Comparison of ENCODE assay signal across 8 cellular contexts in genomic region chr1:153979091-153979490, GRCh38. TPM values are rescaled to one million over a fixed set of nuclear protein-coding genes. Genes with fewer than 3 reads are reported as not detected.
DNase-seq lines count a peak whose midpoint lies in the region; ATAC-seq and TF ChIP-seq lines count a peak whose summit lies in the region.
"Not testable (repeated sequence)": the region's sequence is repeated elsewhere in the genome, so short reads cannot be mapped to it uniquely, and the experiment has no call there.

No MANE protein-coding gene starts in this region.

- H3K9me3 Mint-ChIP-seq in GM23338; activated CD4-positive, alpha-beta memory T cell treated with anti-CD3 and anti-CD28 coated beads for 36 hours; activated naive CD4-positive, alpha-beta T cell treated with anti-CD3 and anti-CD28 coated beads, Interleukin-2, amount 50 U/mL, for 24 hours; dendritic cell treated with granulocyte-macrophage colony-stimulating factor and Interleukin-4, amounts not matched to agents 40 ng/mL and 50 ng/mL, for 4 days; natural killer cell treated with Interleukin-12 subunit alpha and Interleukin-12 subunit beta and Interleukin-15 and Interleukin-18, amount 100 ng/mL, for 72 hours; stimulated activated effector memory CD8-positive, alpha-beta T cell treated with anti-CD3 and anti-CD28 coated beads, Interleukin-12 subunit alpha, Interleukin-12 subunit beta, amount 100 ng/mL, for 72 hours: not testable (repeated sequence)

- peaks cover 15% of the 10 kb centered on the region; the same call in 1 of the 2 replicates for H4K20me1 ChIP-seq in BLaER1
- H4K20me1 ChIP-seq in GM23338 (replicated peaks; ENCODE audit: insufficient read depth) = not testable (repeated sequence)

- H3K27ac ChIP-seq in BLaER1 = not testable (repeated sequence)
- H3K27ac ChIP-seq in GM23338 (ENCODE audit: low read depth) (0 out of 2 replicates have a peak overlapping the region, but pooled peaks have one; percentile 4), RWPE1 (peak overlapping the region; percentile 22; the same call in 1 of the 2 replicates)

- peaks cover 36% of the 10 kb centered on the region for H3K4me1 ChIP-seq in BLaER1
- H3K4me1 ChIP-seq in GM23338 (ENCODE audit: insufficient read depth) = not testable (repeated sequence)

- not testable (repeated sequence) for H3K9me3 ChIP-seq in BLaER1

- not testable (repeated sequence) for DNase-seq in GM23338 (ENCODE audit: low spot score); RWPE1 (ENCODE audit: low spot score); activated CD4-positive, alpha-beta memory T cell treated with anti-CD3 and anti-CD28 coated beads for 36 hours; natural killer cell treated with Interleukin-12 subunit alpha and Interleukin-12 subunit beta and Interleukin-15 and Interleukin-18, amount 100 ng/mL, for 72 hours (ENCODE audit: low spot score); stimulated activated effector memory CD8-positive, alpha-beta T cell treated with anti-CD3 and anti-CD28 coated beads, Interleukin-12 subunit alpha, Interleukin-12 subunit beta, amount 100 ng/mL, for 72 hours (ENCODE audit: low spot score in 2 of 2)

- H3K27me3 Mint-ChIP-seq in GM23338 (ENCODE audit: insufficient read depth, low read depth, poor library complexity) = peaks cover 12% of the 10 kb centered on the region
- H3K27me3 Mint-ChIP-seq in activated CD4-positive, alpha-beta memory T cell treated with anti-CD3 and anti-CD28 coated beads for 36 hours; activated naive CD4-positive, alpha-beta T cell treated with anti-CD3 and anti-CD28 coated beads, Interleukin-2, amount 50 U/mL, for 24 hours; dendritic cell treated with granulocyte-macrophage colony-stimulating factor and Interleukin-4, amounts not matched to agents 40 ng/mL and 50 ng/mL, for 4 days; natural killer cell treated with Interleukin-12 subunit alpha and Interleukin-12 subunit beta and Interleukin-15 and Interleukin-18, amount 100 ng/mL, for 72 hours: not testable (repeated sequence)

- H3K27me3 ChIP-seq in BLaER1; GM23338 (ENCODE audit: insufficient read depth): not testable (repeated sequence)

- peak overlapping the region; percentile 97 for H3K4me2 ChIP-seq in BLaER1
- H3K4me2 ChIP-seq in GM23338 = not testable (repeated sequence)

- not testable (repeated sequence) for H2AFZ ChIP-seq in GM23338

- not testable (repeated sequence) for H3K9ac ChIP-seq in BLaER1

- POLR2A ChIA-PET in RWPE1 (lab: Yijun Ruan, JAX; ENCODE audit: low non-redundant PET) = interaction anchor here (2.8 kb wide), 1 partner anchor 12 kb away, joined by 16 read pairs; the partner anchor contains the start of gene CREB3L4
- POLR2A ChIA-PET in activated CD4-positive, alpha-beta memory T cell treated with anti-CD3 and anti-CD28 coated beads for 36 hours (lab: Charles Lee) = interaction anchor here (0.6 to 5.0 kb wide), 4 partner anchors 11 to 443 kb away, joined by 3 to 79 read pairs (median 21); partner anchors contain the start of genes CREB3L4, RPS27, S100A6 and SLC39A1

- H3K79me2 ChIP-seq in GM23338 (replicated peaks; ENCODE audit: insufficient read depth) = peaks cover 19% of the 10 kb centered on the region

- not testable (repeated sequence) for H3K9me2 ChIP-seq in GM23338 (ENCODE audit: insufficient read depth)

- TF ChIP-seq CTCF in GM23338 (conservative IDR thresholded peaks at IDR 0.05; ENCODE audit: low read depth in 2 of 2); RWPE1 (conservative IDR thresholded peaks at IDR 0.05; ENCODE audit: low read depth): not testable (repeated sequence)

- not testable (repeated sequence) for H3K27ac Mint-ChIP-seq in GM23338; activated CD4-positive, alpha-beta memory T cell treated with anti-CD3 and anti-CD28 coated beads for 36 hours; activated naive CD4-positive, alpha-beta T cell treated with anti-CD3 and anti-CD28 coated beads, Interleukin-2, amount 50 U/mL, for 24 hours; stimulated activated effector memory CD8-positive, alpha-beta T cell treated with anti-CD3 and anti-CD28 coated beads, Interleukin-12 subunit alpha, Interleukin-12 subunit beta, amount 100 ng/mL, for 72 hours
- H3K27ac Mint-ChIP-seq in dendritic cell treated with granulocyte-macrophage colony-stimulating factor and Interleukin-4, amounts not matched to agents 40 ng/mL and 50 ng/mL, for 4 days = peak overlapping the region; percentile 95
- peak overlapping the region; percentile 86 to 94 for H3K27ac Mint-ChIP-seq in natural killer cell treated with Interleukin-12 subunit alpha and Interleukin-12 subunit beta and Interleukin-15 and Interleukin-18, amount 100 ng/mL, for 72 hours

- CTCF ChIA-PET in RWPE1 (lab: Yijun Ruan, JAX) = not testable (repeated sequence)
- CTCF ChIA-PET in activated CD4-positive, alpha-beta memory T cell treated with anti-CD3 and anti-CD28 coated beads for 36 hours (lab: Charles Lee) = interaction anchor here (2.1 to 3.4 kb wide), 4 partner anchors 8 to 182 kb away, joined by 10 to 44 read pairs (median 23); partner anchors contain the start of genes CREB3L4, RAB13 and RPS27

- peaks cover 72% of the 10 kb centered on the region for H3K36me3 Mint-ChIP-seq in GM23338 (ENCODE audit: low read depth)
- peaks cover 26% of the 10 kb centered on the region for H3K36me3 Mint-ChIP-seq in activated CD4-positive, alpha-beta memory T cell treated with anti-CD3 and anti-CD28 coated beads for 36 hours
- H3K36me3 Mint-ChIP-seq in activated naive CD4-positive, alpha-beta T cell treated with anti-CD3 and anti-CD28 coated beads, Interleukin-2, amount 50 U/mL, for 24 hours = peaks cover 13% of the 10 kb centered on the region
- H3K36me3 Mint-ChIP-seq in dendritic cell treated with granulocyte-macrophage colony-stimulating factor and Interleukin-4, amounts not matched to agents 40 ng/mL and 50 ng/mL, for 4 days (ENCODE audit: low read depth) = peaks cover 80% of the 10 kb centered on the region
- H3K36me3 Mint-ChIP-seq in natural killer cell treated with Interleukin-12 subunit alpha and Interleukin-12 subunit beta and Interleukin-15 and Interleukin-18, amount 100 ng/mL, for 72 hours = peaks cover 11% of the 10 kb centered on the region
- peaks cover 30% of the 10 kb centered on the region for H3K36me3 Mint-ChIP-seq in stimulated activated effector memory CD8-positive, alpha-beta T cell treated with anti-CD3 and anti-CD28 coated beads, Interleukin-12 subunit alpha, Interleukin-12 subunit beta, amount 100 ng/mL, for 72 hours

- H3K4me3 Mint-ChIP-seq in GM23338 = peak overlapping the region; percentile 97; the same call in 2 of the 3 replicates
- peak overlapping the region; percentile 90 for H3K4me3 Mint-ChIP-seq in activated CD4-positive, alpha-beta memory T cell treated with anti-CD3 and anti-CD28 coated beads for 36 hours
- H3K4me3 Mint-ChIP-seq in activated naive CD4-positive, alpha-beta T cell treated with anti-CD3 and anti-CD28 coated beads, Interleukin-2, amount 50 U/mL, for 24 hours = peak overlapping the region; percentile 97
- not testable (repeated sequence) for H3K4me3 Mint-ChIP-seq in dendritic cell treated with granulocyte-macrophage colony-stimulating factor and Interleukin-4, amounts not matched to agents 40 ng/mL and 50 ng/mL, for 4 days
- peak overlapping the region; percentile 99 for H3K4me3 Mint-ChIP-seq in natural killer cell treated with Interleukin-12 subunit alpha and Interleukin-12 subunit beta and Interleukin-15 and Interleukin-18, amount 100 ng/mL, for 72 hours
- H3K4me3 Mint-ChIP-seq in stimulated activated effector memory CD8-positive, alpha-beta T cell treated with anti-CD3 and anti-CD28 coated beads, Interleukin-12 subunit alpha, Interleukin-12 subunit beta, amount 100 ng/mL, for 72 hours = peak overlapping the region; percentile 91

- H3K36me3 ChIP-seq in BLaER1 (peaks cover 21% of the 10 kb centered on the region), GM23338 (ENCODE audit: insufficient read depth) (peaks cover 29% of the 10 kb centered on the region)

- not testable (repeated sequence) for H3K4me3 ChIP-seq in BLaER1, GM23338

- intact Hi-C loops in activated CD4-positive, alpha-beta memory T cell treated with anti-CD3 and anti-CD28 coated beads for 36 hours (cut with micrococcal nuclease); dendritic cell treated with granulocyte-macrophage colony-stimulating factor and Interleukin-4, amounts not matched to agents 40 ng/mL and 50 ng/mL, for 4 days (cut with micrococcal nuclease): not testable (repeated sequence)

- not testable (repeated sequence) for ATAC-seq in GM23338; natural killer cell treated with Interleukin-12 subunit alpha and Interleukin-12 subunit beta and Interleukin-15 and Interleukin-18, amount 100 ng/mL, for 72 hours; stimulated activated effector memory CD8-positive, alpha-beta T cell treated with anti-CD3 and anti-CD28 coated beads, Interleukin-12 subunit alpha, Interleukin-12 subunit beta, amount 100 ng/mL, for 72 hours

- H3K4me1 Mint-ChIP-seq in GM23338 = peaks cover 20% of the 10 kb centered on the region
- H3K4me1 Mint-ChIP-seq in activated CD4-positive, alpha-beta memory T cell treated with anti-CD3 and anti-CD28 coated beads for 36 hours (ENCODE audit: low read depth) = peaks cover 27% of the 10 kb centered on the region
- H3K4me1 Mint-ChIP-seq in activated naive CD4-positive, alpha-beta T cell treated with anti-CD3 and anti-CD28 coated beads, Interleukin-2, amount 50 U/mL, for 24 hours = peaks cover 35% of the 10 kb centered on the region
- peaks cover 71% of the 10 kb centered on the region for H3K4me1 Mint-ChIP-seq in dendritic cell treated with granulocyte-macrophage colony-stimulating factor and Interleukin-4, amounts not matched to agents 40 ng/mL and 50 ng/mL, for 4 days (ENCODE audit: low read depth)
- H3K4me1 Mint-ChIP-seq in natural killer cell treated with Interleukin-12 subunit alpha and Interleukin-12 subunit beta and Interleukin-15 and Interleukin-18, amount 100 ng/mL, for 72 hours (ENCODE audit: low read depth in 2 of 2) = peaks cover 21 to 30% of the 10 kb centered on the region in 2 donors
- H3K4me1 Mint-ChIP-seq in stimulated activated effector memory CD8-positive, alpha-beta T cell treated with anti-CD3 and anti-CD28 coated beads, Interleukin-12 subunit alpha, Interleukin-12 subunit beta, amount 100 ng/mL, for 72 hours = peaks cover 31% of the 10 kb centered on the region

- H3F3A ChIP-seq in GM23338 (replicated peaks; ENCODE audit: low read depth) = peaks cover 32% of the 10 kb centered on the region

RNA-seq across cellular contexts. Expression of gene JTB, which starts 1.6 kb away (rescaled TPM):
- total RNA-seq in GM23338 (2014; rRNA removed; shearing (Covaris generic)) = 179 and 208 TPM in 2 replicates
- polyA plus RNA-seq in GM23338 (2016; fragmentation: Nextera tagmentation; extraction: Ambion mirVana) = 139 and 140 TPM in 2 replicates
- total RNA-seq in activated CD4-positive, alpha-beta memory T cell treated with anti-CD3 and anti-CD28 coated beads for 36 hours = 100 to 1,000 TPM; 134 to 136 TPM
- 100 to 1,000 TPM; 164 to 255 TPM for total RNA-seq in natural killer cell treated with Interleukin-12 subunit alpha and Interleukin-12 subunit beta and Interleukin-15 and Interleukin-18, amount 100 ng/mL, for 72 hours

RNA-seq across cellular contexts. Expression of gene RAB13, which starts 7.0 kb away (rescaled TPM):
- 38.0 and 38.6 TPM in 2 replicates for total RNA-seq in GM23338 (2014; rRNA removed; shearing (Covaris generic))
- 171 and 177 TPM in 2 replicates for polyA plus RNA-seq in GM23338 (2016; fragmentation: Nextera tagmentation; extraction: Ambion mirVana)
- 1 to 10 TPM; 2.9 to 4.1 TPM for total RNA-seq in activated CD4-positive, alpha-beta memory T cell treated with anti-CD3 and anti-CD28 coated beads for 36 hours
- total RNA-seq in natural killer cell treated with Interleukin-12 subunit alpha and Interleukin-12 subunit beta and Interleukin-15 and Interleukin-18, amount 100 ng/mL, for 72 hours = 10 to 100 TPM in 1 of 2 donors, 1 to 10 TPM in 1; 7.8 to 11.5 TPM

RNA-seq across cellular contexts. Expression of gene CREB3L4, which starts 11.4 kb away (rescaled TPM):
- total RNA-seq in GM23338 (2014; rRNA removed; shearing (Covaris generic)) = 21.3 and 26.8 TPM in 2 replicates
- polyA plus RNA-seq in GM23338 (2016; fragmentation: Nextera tagmentation; extraction: Ambion mirVana) = 16.7 and 19.3 TPM in 2 replicates
- total RNA-seq in activated CD4-positive, alpha-beta memory T cell treated with anti-CD3 and anti-CD28 coated beads for 36 hours = 1 to 10 TPM; 8.5 to 8.7 TPM
- total RNA-seq in natural killer cell treated with Interleukin-12 subunit alpha and Interleukin-12 subunit beta and Interleukin-15 and Interleukin-18, amount 100 ng/mL, for 72 hours = 1 to 10 TPM; 4.5 to 6.1 TPM

RNA-seq across cellular contexts. Expression of gene RPS27, which starts 11.5 kb away (rescaled TPM):
- 1,080 and 1,371 TPM in 2 replicates for total RNA-seq in GM23338 (2014; rRNA removed; shearing (Covaris generic))
- polyA plus RNA-seq in GM23338 (2016; fragmentation: Nextera tagmentation; extraction: Ambion mirVana) = 3,355 and 3,425 TPM in 2 replicates
- 1,000 to 10,000 TPM; 1,861 to 1,992 TPM for total RNA-seq in activated CD4-positive, alpha-beta memory T cell treated with anti-CD3 and anti-CD28 coated beads for 36 hours
- total RNA-seq in natural killer cell treated with Interleukin-12 subunit alpha and Interleukin-12 subunit beta and Interleukin-15 and Interleukin-18, amount 100 ng/mL, for 72 hours = 100 to 1,000 TPM; 370 to 905 TPM

RNA-seq across cellular contexts. Expression of gene SLC39A1, which starts 15.8 kb away (rescaled TPM):
- total RNA-seq in GM23338 (2014; rRNA removed; shearing (Covaris generic)) = 218 and 220 TPM in 2 replicates
- 87.3 and 91.3 TPM in 2 replicates for polyA plus RNA-seq in GM23338 (2016; fragmentation: Nextera tagmentation; extraction: Ambion mirVana)
- total RNA-seq in activated CD4-positive, alpha-beta memory T cell treated with anti-CD3 and anti-CD28 coated beads for 36 hours = 10 to 100 TPM; 67.0 to 68.7 TPM
- 10 to 100 TPM; 65.6 to 74.2 TPM for total RNA-seq in natural killer cell treated with Interleukin-12 subunit alpha and Interleukin-12 subunit beta and Interleukin-15 and Interleukin-18, amount 100 ng/mL, for 72 hours
